Comparison of ENCODE assay signal across 8 cellular contexts in the genomic region with DNA sequence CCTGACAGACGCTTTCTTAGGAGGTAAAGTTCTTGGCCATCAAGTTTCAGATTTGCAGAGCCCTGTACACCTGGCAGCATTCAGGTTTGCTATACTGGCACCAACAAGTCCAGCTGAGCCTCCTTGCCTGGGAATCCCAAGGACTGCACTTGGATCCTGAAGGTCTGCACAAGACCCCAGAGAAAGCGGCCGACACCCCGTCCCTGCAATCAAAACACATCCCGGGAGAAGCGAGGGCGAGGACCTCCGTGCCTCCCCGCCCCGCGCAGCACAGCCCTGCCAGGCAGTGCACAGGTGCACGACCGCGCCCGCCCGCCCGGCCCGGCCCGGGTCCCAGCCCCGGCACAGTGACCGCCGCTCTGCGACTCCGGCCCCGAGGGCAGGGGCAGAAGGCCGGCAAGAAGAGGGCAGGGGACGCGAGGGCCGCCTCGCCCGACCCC. TPM values are rescaled to one million over a fixed set of nuclear protein-coding genes. Genes with fewer than 3 reads are reported as not detected.
DNase-seq lines count a peak whose midpoint lies in the region; ATAC-seq and TF ChIP-seq lines count a peak whose summit lies in the region.

No MANE protein-coding gene starts in this region.

- peaks cover 0 to 4% (median 2%) of the 10 kb centered on the region in 3 experiments for H3K36me3 Mint-ChIP-seq in H9 (ENCODE audit: insufficient read depth in 1 of 3, low read depth in 3 of 3)
- H3K36me3 Mint-ChIP-seq in naive thymus-derived CD4-positive, alpha-beta T cell, result peaks cover 0 to 4% (median 0%) of the 10 kb centered on the region in 5 donors

- H3K79me2 ChIP-seq in DOHH2 (ENCODE audit: control insufficient read depth, low read length) (peaks cover 54% of the 10 kb centered on the region), H9 (ENCODE audit: insufficient read depth, low read length) (peaks cover 14% of the 10 kb centered on the region; the same call in 1 of the 2 replicates)

- POLR2A ChIA-PET in Panc1 (lab: Charles Lee), result no interaction called here
- POLR2A ChIA-PET in naive thymus-derived CD4-positive, alpha-beta T cell (lab: Charles Lee), result interaction anchor here (0.6 to 2.5 kb wide), 9 partner anchors 25 to 592 kb away, joined by 3 to 30 read pairs (median 4); no protein-coding TSS in a partner anchor

- no peak overlapping the region for H2BK120ac ChIP-seq in H9 (ENCODE audit: low read depth, low read length, poor library complexity, severe bottlenecking)

- in situ Hi-C loops in Panc1 (cut with HindIII; ENCODE audit: low pct_unique_long_range_greater_than_20kb, low sequenced_read_pairs), result loop anchor here (25.0 kb wide), 1 partner anchor 99 kb away; no protein-coding TSS in a partner anchor

- H4K20me1 ChIP-seq in DOHH2 (ENCODE audit: control insufficient read depth, insufficient read depth, low read depth, low read length) (peaks cover 24% of the 10 kb centered on the region), H9 (ENCODE audit: control insufficient read depth, insufficient read depth, insufficient read length) (no peaks in the 10 kb centered on the region)

- no peak overlapping the region for H3K4ac ChIP-seq in H9 (ENCODE audit: low read depth, low read length)

- H3K4me3 ChIP-seq in DOHH2 (ENCODE audit: low read length), result peak overlapping the region; percentile 92
- H3K4me3 ChIP-seq in Panc1 (ENCODE audit: low read depth in 2 of 2, low read length in 2 of 2), result peak overlapping the region; percentile 70 to 90
- H3K4me3 ChIP-seq in effector memory CD4-positive, alpha-beta T cell (ENCODE audit: insufficient read depth, low read depth, low read length, poor library complexity, severe bottlenecking), result peak overlapping the region; percentile 97
- peak overlapping the region; percentile 84 for H3K4me3 ChIP-seq in naive thymus-derived CD4-positive, alpha-beta T cell (ENCODE audit: low read length)

- H3K79me1 ChIP-seq in H9 (ENCODE audit: insufficient read depth, low read depth, low read length, poor library complexity, severe bottlenecking), result peaks cover 5% of the 10 kb centered on the region

- peaks cover 34% of the 10 kb centered on the region for H3K4me1 ChIP-seq in DOHH2 (ENCODE audit: control insufficient read depth, low read length)
- peaks cover 4% of the 10 kb centered on the region; the same call in 1 of the 2 replicates for H3K4me1 ChIP-seq in H9 (ENCODE audit: insufficient read depth, low read length)
- peaks cover 15% of the 10 kb centered on the region for H3K4me1 ChIP-seq in Panc1 (ENCODE audit: control insufficient read depth, insufficient read depth, low read length)
- peaks cover 16% of the 10 kb centered on the region for H3K4me1 ChIP-seq in effector memory CD4-positive, alpha-beta T cell (ENCODE audit: control insufficient read depth, insufficient read depth, low read length, poor library complexity, severe bottlenecking)
- H3K4me1 ChIP-seq in naive thymus-derived CD4-positive, alpha-beta T cell (ENCODE audit: control insufficient read depth in 2 of 2, insufficient read depth in 2 of 2, low read length in 2 of 2), result peaks cover 14 to 27% of the 10 kb centered on the region in 2 donors

- no peaks in the 10 kb centered on the region for H3K36me3 ChIP-seq in DOHH2 (ENCODE audit: control insufficient read depth, low read length)
- peaks cover 2% of the 10 kb centered on the region; the same call in 1 of the 2 replicates for H3K36me3 ChIP-seq in Panc1 (ENCODE audit: control insufficient read depth, insufficient read depth, low read length)
- H3K36me3 ChIP-seq in effector memory CD4-positive, alpha-beta T cell (ENCODE audit: control insufficient read depth, insufficient read depth, low read length), result no peaks in the 10 kb centered on the region
- H3K36me3 ChIP-seq in naive thymus-derived CD4-positive, alpha-beta T cell (ENCODE audit: control insufficient read depth in 2 of 3, insufficient read depth in 3 of 3, low read length in 3 of 3), result peaks cover 0 to 8% (median 0%) of the 10 kb centered on the region in 3 experiments

- H2BK15ac ChIP-seq in H9 (ENCODE audit: low read depth, low read length), result no peak overlapping the region

- H2AK5ac ChIP-seq in H9 (ENCODE audit: insufficient read length, low read length), result no peak overlapping the region

- DNase-seq in H9 (peak; percentile 34), Panc1 (ENCODE audit: low read depth, low spot score) (no peak), NCI-H2029 (lab: John Stamatoyannopoulos, UW) (no peak)
- peak in 1 of 3 donors; percentile 1 for DNase-seq in effector memory CD4-positive, alpha-beta T cell
- DNase-seq in naive thymus-derived CD4-positive, alpha-beta T cell, result peak in 3 of 9 donors; percentile 11 to 26 (median 14)
- DNase-seq in activated CD4-positive, CD25-positive, alpha-beta regulatory T cell (lab: John Stamatoyannopoulos, UW), result no peak
- no peak for DNase-seq in NK-92 treated with Interleukin-12 subunit alpha and Interleukin-12 subunit beta, amount 100 ng/mL, for 24 hours (lab: John Stamatoyannopoulos, UW)

- no peaks in the 10 kb centered on the region for H3K27me3 Mint-ChIP-seq in H9 (ENCODE audit: low read depth)
- H3K27me3 Mint-ChIP-seq in naive thymus-derived CD4-positive, alpha-beta T cell, result no peaks in the 10 kb centered on the region

- no peak overlapping the region for H2BK20ac ChIP-seq in H9 (ENCODE audit: low read depth, low read length, poor library complexity, severe bottlenecking)

- H3K14ac ChIP-seq in H9 (ENCODE audit: insufficient read depth, low read length), result no peak overlapping the region

- peak; percentile 16 for ATAC-seq in Panc1
- ATAC-seq in naive thymus-derived CD4-positive, alpha-beta T cell, result no peak

- no peak overlapping the region for H3K18ac ChIP-seq in H9 (ENCODE audit: insufficient read length, low read depth, low read length)

- peak overlapping the region; percentile 55 for H3K9ac ChIP-seq in H9 (ENCODE audit: extremely low read depth, insufficient read length, low read length)

- H4K91ac ChIP-seq in H9 (ENCODE audit: insufficient read length, low read depth, low read length), result no peak overlapping the region

- H3K4me1 Mint-ChIP-seq in H9, result peaks cover 21 to 22% of the 10 kb centered on the region in 2 experiments
- H3K4me1 Mint-ChIP-seq in naive thymus-derived CD4-positive, alpha-beta T cell, result peaks cover 31 to 62% (median 50%) of the 10 kb centered on the region in 7 donors

- H2BK5ac ChIP-seq in H9 (ENCODE audit: insufficient read length, low read length), result no peak overlapping the region

- H3K27me3 ChIP-seq in DOHH2 (ENCODE audit: control insufficient read depth, low read length) (no peaks in the 10 kb centered on the region), H9 (ENCODE audit: insufficient read depth, low read length) (no peaks in the 10 kb centered on the region), Panc1 (ENCODE audit: control insufficient read depth, insufficient read depth, low read length) (no peaks in the 10 kb centered on the region)
- H3K27me3 ChIP-seq in effector memory CD4-positive, alpha-beta T cell (replicated peaks; ENCODE audit: control insufficient read depth, insufficient read depth, low read length, poor library complexity, severe bottlenecking), result no peaks in the 10 kb centered on the region
- H3K27me3 ChIP-seq in naive thymus-derived CD4-positive, alpha-beta T cell (ENCODE audit: control insufficient read depth in 2 of 2, insufficient read depth in 2 of 2, low read length in 2 of 2), result no peaks in the 10 kb centered on the region

- no peaks in the 10 kb centered on the region for H3F3A ChIP-seq in DOHH2 (ENCODE audit: control insufficient read depth, insufficient read depth)

- no CpG with 5 or more reads among the region's 31 CpGs for WGBS in H9 (ENCODE audit: extremely low coverage, insufficient read length, low lambda C conversion rate)

- H3K9me3 Mint-ChIP-seq in H9, result 0 out of 5 replicates have a peak, but pooled peaks cover 0 to 2% of the 10 kb centered on the region in 2 experiments
- no peaks in the 10 kb centered on the region for H3K9me3 Mint-ChIP-seq in naive thymus-derived CD4-positive, alpha-beta T cell

- TF ChIP-seq CTCF in DOHH2 (IDR thresholded peaks at IDR 0.05; ENCODE audit: low read depth, low read length, poor library complexity, severe bottlenecking), result no peak
- no peak for TF ChIP-seq CTCF in H9 (conservative IDR thresholded peaks at IDR 0.05)
- TF ChIP-seq CTCF in Panc1 (IDR thresholded peaks at IDR 0.05), result no peak

- H3K9me2 ChIP-seq in DOHH2 (replicated peaks; ENCODE audit: control insufficient read depth, low read length), result no peaks in the 10 kb centered on the region

- no peak overlapping the region for H3T11ph ChIP-seq in H9 (ENCODE audit: low read length)

- H3K27ac ChIP-seq in DOHH2 (ENCODE audit: low read depth, low read length) (no peak overlapping the region), H9 (ENCODE audit: insufficient read length, low read depth, low read length) (no peak overlapping the region), Panc1 (ENCODE audit: low read length) (peak overlapping the region; percentile 77)
- H3K27ac ChIP-seq in effector memory CD4-positive, alpha-beta T cell (ENCODE audit: insufficient read depth, low read length, poor library complexity, severe bottlenecking), result peak overlapping the region; percentile 81
- peak overlapping the region; percentile 85 for H3K27ac ChIP-seq in naive thymus-derived CD4-positive, alpha-beta T cell (ENCODE audit: low read depth, low read length)

- 0 out of 7 replicates have a peak overlapping the region, but pooled peaks of 1 of the 3 experiments have one; percentile 81 for H3K27ac Mint-ChIP-seq in H9
- peak overlapping the region; percentile 42 to 96 (median 85) for H3K27ac Mint-ChIP-seq in naive thymus-derived CD4-positive, alpha-beta T cell

- BruUV-seq in Panc1 (replicated peaks; lab: Mats Ljungman, UMichigan), result no TSS peak

- CTCF ChIA-PET in Panc1 (lab: Charles Lee), result no interaction called here
- CTCF ChIA-PET in naive thymus-derived CD4-positive, alpha-beta T cell (lab: Charles Lee), result interaction anchor here (0.6 to 3.0 kb wide), 5 partner anchors 10 to 200 kb away, joined by 3 to 10 read pairs (median 4); no protein-coding TSS in a partner anchor

- H2BK12ac ChIP-seq in H9 (ENCODE audit: insufficient read length, low read depth, low read length), result no peak overlapping the region

- H4K5ac ChIP-seq in H9 (ENCODE audit: insufficient read length, low read depth, low read length), result no peak overlapping the region

- intact Hi-C loops in Panc1 (cut with micrococcal nuclease; ENCODE audit: unreplicated experiment), result no loop called here
- intact Hi-C loops in naive thymus-derived CD4-positive, alpha-beta T cell (cut with micrococcal nuclease), result loop anchor here (1.0 to 10.0 kb wide), 18 partner anchors 10 to 1455 kb away; a partner anchor contains a TSS

- no peaks in the 10 kb centered on the region for H3K9me3 ChIP-seq in DOHH2 (ENCODE audit: control insufficient read depth, insufficient read depth, low read length)
- H3K9me3 ChIP-seq in H9 (ENCODE audit: control insufficient read depth, low read depth, low read length), result no peaks in the 10 kb centered on the region
- H3K9me3 ChIP-seq in Panc1 (ENCODE audit: control insufficient read depth, insufficient read depth, low read depth, low read length), result no peaks in the 10 kb centered on the region
- H3K9me3 ChIP-seq in effector memory CD4-positive, alpha-beta T cell (ENCODE audit: control insufficient read depth, low read length), result no peaks in the 10 kb centered on the region
- H3K9me3 ChIP-seq in naive thymus-derived CD4-positive, alpha-beta T cell (ENCODE audit: control insufficient read depth in 2 of 3, low read length in 3 of 3), result no peaks in the 10 kb centered on the region

- H4K8ac ChIP-seq in H9 (replicated peaks; ENCODE audit: insufficient read length, low read depth, low read length), result no peak overlapping the region

- peak overlapping the region; percentile 88 to 92 for H3K4me3 Mint-ChIP-seq in H9
- H3K4me3 Mint-ChIP-seq in naive thymus-derived CD4-positive, alpha-beta T cell, result peak overlapping the region; percentile 90 to 99 (median 96)

- H3K4me2 ChIP-seq in DOHH2 (ENCODE audit: low read length) (peak overlapping the region; percentile 78), H9 (ENCODE audit: insufficient read depth, insufficient read length, low read length) (peak overlapping the region; percentile 98)

- no peak overlapping the region for H3K56ac ChIP-seq in H9 (ENCODE audit: insufficient read length, low read depth, low read length)

- no peak overlapping the region for H3K23ac ChIP-seq in H9 (ENCODE audit: insufficient read length, low read depth, low read length)

- peaks cover 12% of the 10 kb centered on the region for H3K23me2 ChIP-seq in H9 (ENCODE audit: insufficient read length, low read depth, low read length, poor library complexity, severe bottlenecking)

- no peak overlapping the region for H2AFZ ChIP-seq in H9 (ENCODE audit: low read length)

RNA-seq across cellular contexts. Expression of a gene that starts 0.6 kb away (rescaled TPM):
- total RNA-seq in H9 (2021), result 38.1 and 44.4 TPM in 2 replicates
- total RNA-seq in Panc1 (2021; ENCODE audit: unreplicated experiment), result 62.1 TPM
- polyA plus RNA-seq in Panc1 (2012; ENCODE audit: insufficient read length), result 44.0 TPM
- total RNA-seq in naive thymus-derived CD4-positive, alpha-beta T cell, result 100 to 1,000 TPM in 3 of 5 experiments, 10 to 100 TPM in 2; 64.0 to 114 (median 104) TPM
- polyA plus RNA-seq in naive thymus-derived CD4-positive, alpha-beta T cell, result 10 to 100 TPM; 17.6 to 35.4 TPM

RNA-seq across cellular contexts. Expression of a gene that starts 43.3 kb away (rescaled TPM):
- total RNA-seq in H9 (2021) (2.8 and 2.9 TPM in 2 replicates), Panc1 (2021; ENCODE audit: unreplicated experiment) (not detected)
- 0.25 TPM for polyA plus RNA-seq in Panc1 (2012; ENCODE audit: insufficient read length)
- not detected for total RNA-seq in naive thymus-derived CD4-positive, alpha-beta T cell
- polyA plus RNA-seq in naive thymus-derived CD4-positive, alpha-beta T cell, result not detected

Comparison
In these comparisons a context has a peak if more than half of its experiments do, and no peak if none do; other contexts are left out.
1. H3K27ac ChIP-seq: peak in Panc1 (single experiment), effector memory CD4-positive, alpha-beta T cell (single experiment) and naive thymus-derived CD4-positive, alpha-beta T cell (single experiment); none in DOHH2 (single experiment) and H9 (single experiment).
2. Peak in every context shown above with its lines, with median percentiles within 50 percentile points of each other: H3K4me3 ChIP-seq.